ENCODE assay signal across 23 cellular contexts in the genomic region with DNA sequence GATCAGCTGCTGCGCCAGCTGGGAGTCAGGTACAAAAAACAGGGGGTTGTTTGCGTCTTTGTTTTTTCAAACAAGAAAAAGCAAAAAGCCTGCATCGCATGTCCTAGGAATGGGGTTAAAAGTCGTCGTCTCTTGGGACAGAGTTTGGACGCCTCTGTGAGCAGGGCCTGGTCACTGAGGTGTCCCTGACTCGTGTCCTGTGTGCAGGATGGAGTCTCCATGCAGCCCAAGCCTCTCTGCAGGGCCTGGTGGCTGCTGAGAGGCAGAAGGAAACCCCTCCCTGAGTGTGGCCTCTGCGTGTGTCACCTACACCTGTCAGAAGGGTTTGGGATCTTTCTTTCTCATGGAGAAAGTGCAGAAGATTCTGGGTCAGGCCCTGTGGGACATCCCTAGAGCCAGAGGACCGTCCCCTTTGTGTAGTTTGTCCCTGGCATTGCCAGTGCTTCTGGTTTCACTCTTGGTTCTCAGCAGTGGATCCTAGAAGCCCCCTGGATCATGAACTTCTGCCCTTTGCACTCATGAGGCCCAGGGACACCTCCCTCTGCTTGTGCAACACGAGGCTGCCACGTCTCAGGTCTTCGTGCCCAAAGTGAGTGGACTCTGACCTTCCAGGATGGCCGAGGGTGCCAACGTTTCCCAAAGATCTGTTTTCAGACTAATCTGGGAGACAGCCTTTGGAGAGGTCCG.
A peak's percentile ranks its signal among the peaks of the same experiment; 100 is the strongest.
DNase-seq lines count a peak whose midpoint lies in the region; ATAC-seq and TF ChIP-seq lines count a peak whose summit lies in the region.
"Had no signal": no experiment of that assay in that cellular context is flagged by ENCODE, and none has a peak within 500 bp of the region (broad histone marks: within the 10 kb centered on the region; RNA-seq: fewer than 3 reads in every experiment).

No MANE protein-coding gene starts in this region.

- TF ChIP-seq CTCF in colonic mucosa (IDR thresholded peaks at IDR 0.05) (no peak), right lobe of liver (IDR thresholded peaks at IDR 0.05) (no peak), spleen (IDR thresholded peaks at IDR 0.05 in 8 of 11, conservative IDR thresholded peaks at IDR 0.05 in 3 of 11) (no peak), HFFc6 (IDR thresholded peaks at IDR 0.05) (no peak)

- DNase-seq in HuH-7 (ENCODE audit: low spot score) (peak; percentile 46), colonic mucosa (peak; percentile 58), right lobe of liver (peak; percentile 79 to 91 (median 90)), spleen (peak; percentile 44), HFFc6 (no peak)
- DNase-seq: Calu3; CD8-positive, alpha-beta T cell; GF-D8; HCEC 1CT; KG1; NCI-H1417; NCI-H187 treated with DMSO at 0.1 percent for 48 hours; NCI-H2227 treated with DMSO at 0.1 percent for 48 hours; NCI-H510A treated with DMSO at 0.1 percent for 48 hours; NCI-H82; OCI-M1; SIG-M5 had no signal

- H3K9me3 ChIP-seq in colonic mucosa (no peaks in the 10 kb centered on the region), right lobe of liver (no peaks in the 10 kb centered on the region), spleen (no peaks in the 10 kb centered on the region)
- H3K9me3 ChIP-seq: BLaER1 had no signal

- no peaks in the 10 kb centered on the region for H3K36me3 ChIP-seq in colonic mucosa
- H3K36me3 ChIP-seq in right lobe of liver, result no peaks in the 10 kb centered on the region
- H3K36me3 ChIP-seq in spleen, result peaks cover 0 to 8% (median 0%) of the 10 kb centered on the region in 6 donors
- H3K36me3 ChIP-seq: BLaER1 had no signal

- WGBS in right lobe of liver (ENCODE audit: insufficient coverage, low coverage, low lambda C conversion rate, missing lambda C conversion rate), result 28% methylated on average over 13 of the region's 15 CpGs
- 82 to 87% (median 83%) methylated on average over 12 to 15 of the region's 15 CpGs for WGBS in spleen, 5 donors

- peaks cover 60% of the 10 kb centered on the region for H3K27me3 Mint-ChIP-seq in HFFc6 (ENCODE audit: insufficient read depth)

- no peaks in the 10 kb centered on the region for H3K27me3 ChIP-seq in colonic mucosa
- H3K27me3 ChIP-seq in right lobe of liver, result no peaks in the 10 kb centered on the region
- no peaks in the 10 kb centered on the region for H3K27me3 ChIP-seq in spleen (replicated peaks in 1 of 7)
- H3K27me3 ChIP-seq: BLaER1 had no signal

- H3K9me3 Mint-ChIP-seq in HFFc6, result no peaks in the 10 kb centered on the region
- H3K9me3 Mint-ChIP-seq: CD8-positive, alpha-beta T cell; GM23338 had no signal

- H3K4me1 ChIP-seq in colonic mucosa (peaks cover 6% of the 10 kb centered on the region), right lobe of liver (peaks cover 0 to 62% (median 18%) of the 10 kb centered on the region in 4 donors), spleen (peaks cover 0 to 28% (median 9%) of the 10 kb centered on the region in 6 donors)
- H3K4me1 ChIP-seq: BLaER1 had no signal

- ATAC-seq in right lobe of liver (peak; percentile 70 to 87 (median 73)), HG02678 (IDR thresholded peaks at IDR 0.05; ENCODE audit: unreplicated experiment) (no peak), HG02588 (IDR thresholded peaks at IDR 0.05; ENCODE audit: unreplicated experiment) (no peak), GM19463 (IDR thresholded peaks at IDR 0.05; ENCODE audit: unreplicated experiment) (no peak)
- ATAC-seq: A549; CD8-positive, alpha-beta T cell; GM23338 had no signal

- H3K36me3 Mint-ChIP-seq in HFFc6 (ENCODE audit: low read depth), result no peaks in the 10 kb centered on the region

- H3K27ac Mint-ChIP-seq in HFFc6, result no peak overlapping the region
- H3K27ac Mint-ChIP-seq: CD8-positive, alpha-beta T cell; GM23338 had no signal

- H3K4me3 ChIP-seq in colonic mucosa (no peak overlapping the region), right lobe of liver (no peak overlapping the region), spleen (no peak overlapping the region)
- H3K4me3 ChIP-seq: A549, BLaER1, GM23338 had no signal

- H3K9ac ChIP-seq in colonic mucosa (ENCODE audit: low read depth in 2 of 2, low read length in 2 of 2), result no peak overlapping the region
- H3K9ac ChIP-seq: BLaER1 had no signal

- H3K27ac ChIP-seq in colonic mucosa (no peak overlapping the region), right lobe of liver (peak overlapping the region; percentile 85 to 98 (median 94)), spleen (no peak overlapping the region)
- H3K27ac ChIP-seq: A549, BLaER1 had no signal

- H3K4me3 Mint-ChIP-seq in HFFc6, result no peak overlapping the region
- H3K4me3 Mint-ChIP-seq: CD8-positive, alpha-beta T cell; GM23338 had no signal

- TF ChIP-seq POLR2A in right lobe of liver (IDR thresholded peaks at IDR 0.05), result no peak
- no peak for TF ChIP-seq POLR2A in spleen (IDR thresholded peaks at IDR 0.05)

- peaks cover 5% of the 10 kb centered on the region; the same call in 1 of the 2 replicates for H3K4me1 Mint-ChIP-seq in HFFc6 (ENCODE audit: low read depth)
- H3K4me1 Mint-ChIP-seq: GM23338 had no signal

- intact Hi-C loops in colonic mucosa (cut with DNase I) (no loop called here), right lobe of liver (cut with DNase I) (no loop called here), spleen (cut with DNase I; ENCODE audit: low total_unique reads) (no loop called here)

Comparison
In these comparisons a context has a peak if more than half of its experiments do, and no peak if none do; other contexts are left out.
1. H3K27ac ChIP-seq: peak in right lobe of liver (3 of 3); none in colonic mucosa (single experiment) and spleen (0 of 8).
2. ATAC-seq: peak in right lobe of liver (4 of 4); none in HG02678 (single experiment), HG02588 (single experiment) and GM19463 (single experiment).